ENCODE assay signal across 8 cellular contexts in the genomic region with DNA sequence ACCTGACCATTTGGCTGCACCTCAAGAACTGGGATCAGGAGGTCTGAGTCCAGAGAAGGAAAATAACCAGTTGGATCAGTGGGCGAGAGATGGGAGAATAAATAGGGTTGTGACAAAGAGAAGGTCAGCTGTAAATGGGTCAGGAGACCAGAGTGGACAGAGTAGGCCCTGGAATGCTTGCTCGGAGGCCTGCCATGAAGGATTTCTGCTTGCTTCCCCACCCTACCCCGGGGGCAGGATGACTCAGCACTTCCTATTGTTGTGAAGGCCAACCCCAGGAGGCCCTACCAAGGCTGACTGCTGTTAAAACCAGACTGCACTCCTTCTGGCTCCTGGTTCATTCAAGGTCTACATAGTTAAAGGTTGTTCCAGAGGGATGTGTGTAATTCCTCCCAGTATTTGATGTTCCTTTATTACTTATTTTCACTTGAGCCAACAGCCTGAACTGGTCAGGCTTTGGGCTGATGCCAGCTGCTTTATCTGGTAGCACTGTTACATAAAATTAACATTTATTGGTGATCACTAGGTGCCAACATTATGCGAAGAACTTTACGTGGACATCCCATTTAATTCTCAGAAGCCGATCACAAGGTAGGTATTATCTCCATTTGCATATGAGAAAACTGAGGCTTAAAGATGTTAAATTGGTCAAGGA. TPM values are rescaled to one million over a fixed set of nuclear protein-coding genes. Genes with fewer than 3 reads are reported as not detected.
DNase-seq lines count a peak whose midpoint lies in the region; ATAC-seq and TF ChIP-seq lines count a peak whose summit lies in the region.

No MANE protein-coding gene starts in this region.

- 31% methylated on average over 6 of the region's 6 CpGs for WGBS in prostate gland

- no peaks in the 10 kb centered on the region for H3K36me3 Mint-ChIP-seq in activated T-helper 17 cell treated with anti-CD3 and anti-CD28 coated beads, Interleukin-2, amount 50 U/mL, for 72 hours (ENCODE audit: low read depth)
- no peaks in the 10 kb centered on the region for H3K36me3 Mint-ChIP-seq in T-helper 2 cell treated with Interferon-gamma antibody and Interleukin-4, amounts not matched to agents 5 μg/mL and 100 μg/mL, for 36 hours (ENCODE audit: low read depth)

- peak; percentile 64 for DNase-seq in CMK (ENCODE audit: low read depth)
- DNase-seq in NCI-H146 (lab: John Stamatoyannopoulos, UW), result peak; percentile 92
- DNase-seq in Right ventricle myocardium superior, result peak; percentile 84
- peak; percentile 84 for DNase-seq in prostate gland (ENCODE audit: low spot score)
- DNase-seq in T-helper 2 cell treated with Interferon-gamma antibody and Interleukin-4, amounts not matched to agents 5 μg/mL and 100 μg/mL, for 36 hours (ENCODE audit: low spot score), result no peak
- no peak for DNase-seq in OCI-M2 (lab: John Stamatoyannopoulos, UW; ENCODE audit: unreplicated experiment)

- H3K36me3 ChIP-seq in prostate gland, result no peaks in the 10 kb centered on the region

- H3K4me3 ChIP-seq in prostate gland, result peak overlapping the region in 1 of 2 donors; percentile 4

- peaks cover 11% of the 10 kb centered on the region for H3K4me1 Mint-ChIP-seq in activated T-helper 17 cell treated with anti-CD3 and anti-CD28 coated beads, Interleukin-2, amount 50 U/mL, for 72 hours
- H3K4me1 Mint-ChIP-seq in T-helper 2 cell treated with Interferon-gamma antibody and Interleukin-4, amounts not matched to agents 5 μg/mL and 100 μg/mL, for 36 hours (ENCODE audit: low read depth), result peaks cover 22% of the 10 kb centered on the region

- intact Hi-C loops in Right ventricle myocardium superior (cut with DNase I), result no loop called here
- intact Hi-C loops in prostate gland (cut with DNase I), result no loop called here

- H3K27ac Mint-ChIP-seq in activated T-helper 17 cell treated with anti-CD3 and anti-CD28 coated beads, Interleukin-2, amount 50 U/mL, for 72 hours, result peak overlapping the region; percentile 66
- H3K27ac Mint-ChIP-seq in T-helper 2 cell treated with Interferon-gamma antibody and Interleukin-4, amounts not matched to agents 5 μg/mL and 100 μg/mL, for 36 hours, result no peak overlapping the region

- no peaks in the 10 kb centered on the region for H3K9me3 ChIP-seq in prostate gland

- H3K4me1 ChIP-seq in prostate gland (replicated peaks), result no peaks in the 10 kb centered on the region

- ATAC-seq in GM21447 (IDR thresholded peaks at IDR 0.05; ENCODE audit: unreplicated experiment), result peak; percentile 65
- ATAC-seq in activated T-helper 17 cell treated with anti-CD3 and anti-CD28 coated beads, Interleukin-2, amount 50 U/mL, for 72 hours (replicated peaks), result peak; percentile 42
- peak; percentile 89 for ATAC-seq in Right ventricle myocardium superior (ENCODE audit: poor library complexity)

- H3K27ac ChIP-seq in prostate gland, result peak overlapping the region; percentile 67 to 68

- no peak for TF ChIP-seq POLR2A in prostate gland (IDR thresholded peaks at IDR 0.05)

- H3K27me3 Mint-ChIP-seq in activated T-helper 17 cell treated with anti-CD3 and anti-CD28 coated beads, Interleukin-2, amount 50 U/mL, for 72 hours, result no peaks in the 10 kb centered on the region
- H3K27me3 Mint-ChIP-seq in T-helper 2 cell treated with Interferon-gamma antibody and Interleukin-4, amounts not matched to agents 5 μg/mL and 100 μg/mL, for 36 hours (ENCODE audit: low read depth), result no peaks in the 10 kb centered on the region

- TF ChIP-seq CTCF in prostate gland (IDR thresholded peaks at IDR 0.05), result no peak

- H3K9me3 Mint-ChIP-seq in activated T-helper 17 cell treated with anti-CD3 and anti-CD28 coated beads, Interleukin-2, amount 50 U/mL, for 72 hours, result no peaks in the 10 kb centered on the region
- no peaks in the 10 kb centered on the region for H3K9me3 Mint-ChIP-seq in T-helper 2 cell treated with Interferon-gamma antibody and Interleukin-4, amounts not matched to agents 5 μg/mL and 100 μg/mL, for 36 hours

- no peaks in the 10 kb centered on the region for H3K27me3 ChIP-seq in prostate gland (replicated peaks; ENCODE audit: insufficient read depth)

- H3K4me3 Mint-ChIP-seq in activated T-helper 17 cell treated with anti-CD3 and anti-CD28 coated beads, Interleukin-2, amount 50 U/mL, for 72 hours, result peak overlapping the region; percentile 16
- H3K4me3 Mint-ChIP-seq in T-helper 2 cell treated with Interferon-gamma antibody and Interleukin-4, amounts not matched to agents 5 μg/mL and 100 μg/mL, for 36 hours, result no peak overlapping the region

RNA-seq across cellular contexts. Expression of a gene that starts 27.3 kb away (rescaled TPM):
- 10 to 100 TPM; 38.6 to 57.2 TPM for total RNA-seq in activated T-helper 17 cell treated with anti-CD3 and anti-CD28 coated beads, Interleukin-2, amount 50 U/mL, for 72 hours
- total RNA-seq in Right ventricle myocardium superior (18.0 TPM), prostate gland (10 to 100 TPM; 57.5 to 58.5 TPM)

RNA-seq across cellular contexts. Expression of a gene that starts 57.8 kb away (rescaled TPM):
- total RNA-seq in activated T-helper 17 cell treated with anti-CD3 and anti-CD28 coated beads, Interleukin-2, amount 50 U/mL, for 72 hours, result 1 to 10 TPM in 1 of 2 donors, under 1 TPM in 1; 0.42 to 1.0 TPM
- total RNA-seq in Right ventricle myocardium superior (1.1 TPM), prostate gland (1 to 10 TPM in 1 of 2 donors, not detected in 1; 1.5 TPM)

Comparison
In these comparisons a context has a peak if more than half of its experiments do, and no peak if none do; other contexts are left out.
1. DNase-seq: peak in CMK (single experiment), NCI-H146 (single experiment), Right ventricle myocardium superior (single experiment) and prostate gland (single experiment); none in T-helper 2 cell treated with Interferon-gamma antibody and Interleukin-4, amounts not matched to agents 5 μg/mL and 100 μg/mL, for 36 hours (single experiment) and OCI-M2 (single experiment).
2. Peak in every context shown above with its lines, with median percentiles within 50 percentile points of each other: ATAC-seq.